ENCODE assay signal across 30 cellular contexts in the genomic region with DNA sequence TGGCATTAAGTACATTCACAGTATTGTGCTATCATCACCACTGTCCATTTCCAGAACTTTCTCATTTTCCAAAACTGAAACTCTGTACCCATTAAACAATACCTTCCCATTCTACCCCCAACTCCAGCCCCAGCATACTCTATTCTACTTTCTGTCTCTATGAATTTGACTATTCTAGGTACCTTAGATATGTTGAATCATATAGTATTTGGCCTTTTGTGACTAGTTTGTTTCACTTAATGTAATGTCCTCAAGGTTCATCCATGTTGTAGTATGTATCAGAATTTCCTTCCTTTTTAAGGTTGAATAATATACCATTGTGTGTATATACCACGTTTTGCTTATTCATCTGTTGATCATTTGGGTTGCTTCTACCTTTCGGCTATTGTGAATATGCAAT.
"Had no signal": no experiment of that assay in that cellular context is flagged by ENCODE, and none has a peak within 500 bp of the region (broad histone marks: within the 10 kb centered on the region; RNA-seq: fewer than 3 reads in every experiment).

No MANE protein-coding gene starts in this region.

- H3K4me3 ChIP-seq: adrenal gland, body of pancreas, MG63, SJCRH30, SK-N-MC had no signal

- ATAC-seq: activated CD8-positive, alpha-beta memory T cell treated with anti-CD3 and anti-CD28 coated beads, Interleukin-2, amount 10 ng/mL, durations not matched to agents 7 days and 5 days; body of pancreas; Panc1 had no signal

- H3K27me3 Mint-ChIP-seq: activated CD4-positive, alpha-beta memory T cell treated with anti-CD3 and anti-CD28 coated beads, Interleukin-2, amount 10 ng/mL, durations not matched to agents 7 days and 5 days; activated CD8-positive, alpha-beta memory T cell treated with anti-CD3 and anti-CD28 coated beads, Interleukin-2, amount 10 ng/mL, durations not matched to agents 7 days and 5 days; activated naive CD8-positive, alpha-beta T cell treated with anti-CD3 and anti-CD28 coated beads, Interleukin-2, amount 10 ng/mL, durations not matched to agents 7 days and 5 days had no signal

- H3K4me3 Mint-ChIP-seq: activated CD4-positive, alpha-beta memory T cell treated with anti-CD3 and anti-CD28 coated beads, Interleukin-2, amount 10 ng/mL, durations not matched to agents 7 days and 5 days; activated CD8-positive, alpha-beta memory T cell treated with anti-CD3 and anti-CD28 coated beads, Interleukin-2, amount 10 ng/mL, durations not matched to agents 7 days and 5 days; activated naive CD8-positive, alpha-beta T cell treated with anti-CD3 and anti-CD28 coated beads, Interleukin-2, amount 10 ng/mL, durations not matched to agents 7 days and 5 days had no signal

- H3K9me3 ChIP-seq: adrenal gland, body of pancreas, MG63, SJCRH30 had no signal

- H3K27ac Mint-ChIP-seq: activated CD4-positive, alpha-beta memory T cell treated with anti-CD3 and anti-CD28 coated beads, Interleukin-2, amount 10 ng/mL, durations not matched to agents 7 days and 5 days; activated CD8-positive, alpha-beta memory T cell treated with anti-CD3 and anti-CD28 coated beads, Interleukin-2, amount 10 ng/mL, durations not matched to agents 7 days and 5 days; activated naive CD8-positive, alpha-beta T cell treated with anti-CD3 and anti-CD28 coated beads, Interleukin-2, amount 10 ng/mL, durations not matched to agents 7 days and 5 days had no signal

- H3K27ac ChIP-seq: adrenal gland, SJCRH30, SK-N-MC, WERI-Rb-1 had no signal

- DNase-seq: activated CD4-positive, alpha-beta memory T cell treated with anti-CD3 and anti-CD28 coated beads, Interleukin-2, amount 10 ng/mL, durations not matched to agents 7 days and 5 days; activated CD4-positive, alpha-beta T cell treated with anti-CD3 and anti-CD28 coated beads for 1 hour; activated CD4-positive, alpha-beta T cell treated with anti-CD3 and anti-CD28 coated beads, Interleukin-2, amount 50 U/mL, for 1 hour; activated CD4-positive, CD25-positive, alpha-beta regulatory T cell; activated CD8-positive, alpha-beta memory T cell treated with anti-CD3 and anti-CD28 coated beads for 24 hours; activated CD8-positive, alpha-beta memory T cell treated with anti-CD3 and anti-CD28 coated beads, Interleukin-2, amount 10 ng/mL, durations not matched to agents 7 days and 5 days; activated CD8-positive, alpha-beta memory T cell treated with anti-CD3 and anti-CD28 coated beads, Interleukin-2, amount 50 U/mL, for 48 hours; activated gamma-delta T cell; activated naive CD4-positive, alpha-beta T cell treated with Interleukin-2 at 50 U/mL for 16 hours; activated naive CD8-positive, alpha-beta T cell treated with anti-CD3 and anti-CD28 coated beads, Interleukin-2, amount 10 ng/mL, durations not matched to agents 7 days and 5 days; activated T-cell treated with anti-CD3 and anti-CD28 coated beads, Interleukin-2, amount 50 U/mL, for 1 hour; body of pancreas; caudate nucleus; cerebellar nuclear complex; Kasumi-1; KG1; MG63; NCI-H1048; NCI-H1436 treated with DMSO at 0.1 percent for 48 hours; NCI-H1694 treated with DMSO at 0.1 percent for 48 hours; NCI-H2029; NCI-H345; NCI-H524 treated with DMSO at 0.1 percent for 48 hours; SHP77; SJCRH30; T1000; WERI-Rb-1 had no signal

- H3K9me3 Mint-ChIP-seq: activated CD4-positive, alpha-beta memory T cell treated with anti-CD3 and anti-CD28 coated beads, Interleukin-2, amount 10 ng/mL, durations not matched to agents 7 days and 5 days; activated naive CD8-positive, alpha-beta T cell treated with anti-CD3 and anti-CD28 coated beads, Interleukin-2, amount 10 ng/mL, durations not matched to agents 7 days and 5 days had no signal

- H3K4me1 ChIP-seq: SJCRH30 had no signal
